In genomic region chr9:97387936-97388684, GRCh38 we compare ENCODE assay signal across 1 cellular context.
TF ChIP-seq lines count a peak whose summit lies in the region.

No MANE protein-coding gene starts in this region.

TF ChIP-seq in HepG2, 621 proteins besides CTCF, POLR2A, EP300 and RAD21 (continued from another document and continues in another):
- TF ChIP-seq ZEB1 (IDR thresholded peaks at IDR 0.05; ENCODE audit: insufficient replicate concordance, low read depth) (peak; percentile 38), RELA (CRISPR knock-in tag; IDR thresholded peaks at IDR 0.05) (no peak), FOXA1 (IDR thresholded peaks at IDR 0.05) (no peak), FOXA1 (CRISPR knock-in tag; IDR thresholded peaks at IDR 0.05) (no peak), TAF1 (CRISPR knock-in tag; IDR thresholded peaks at IDR 0.05) (peak; percentile 26; the same call in 1 of the 2 replicates), ZBTB38 (CRISPR knock-in tag; IDR thresholded peaks at IDR 0.05) (no peak), ZFP36L1 (CRISPR knock-in tag; IDR thresholded peaks at IDR 0.05) (no peak), JDP2 (CRISPR knock-in tag; IDR thresholded peaks at IDR 0.05; ENCODE audit: borderline replicate concordance) (no peak), NRL (CRISPR knock-in tag; IDR thresholded peaks at IDR 0.05; ENCODE audit: borderline replicate concordance) (no peak), ARID4A (CRISPR knock-in tag; IDR thresholded peaks at IDR 0.05; ENCODE audit: borderline replicate concordance) (no peak), KDM3A (CRISPR knock-in tag; IDR thresholded peaks at IDR 0.05; ENCODE audit: low read depth) (no peak), TARDBP (CRISPR knock-in tag; IDR thresholded peaks at IDR 0.05) (0 out of 2 replicates have a peak, but pooled peaks have one; percentile 30), TCF12 (IDR thresholded peaks at IDR 0.05) (no peak), TCF12 (CRISPR knock-in tag; IDR thresholded peaks at IDR 0.05) (no peak), ZNF792 (CRISPR knock-in tag; IDR thresholded peaks at IDR 0.05) (0 out of 2 replicates have a peak, but pooled peaks have one; percentile 28), PAX8 (CRISPR knock-in tag; IDR thresholded peaks at IDR 0.05; ENCODE audit: borderline replicate concordance) (no peak), FOXC1 (CRISPR knock-in tag; IDR thresholded peaks at IDR 0.05; ENCODE audit: borderline replicate concordance) (no peak), ZNF710 (CRISPR knock-in tag; IDR thresholded peaks at IDR 0.05; ENCODE audit: borderline replicate concordance) (no peak), ZNF598 (CRISPR knock-in tag; IDR thresholded peaks at IDR 0.05; ENCODE audit: borderline replicate concordance) (no peak), RBFOX2 (IDR thresholded peaks at IDR 0.05; ENCODE audit: low read depth, low read length) (no peak), AKNA (CRISPR knock-in tag; IDR thresholded peaks at IDR 0.05; ENCODE audit: borderline replicate concordance) (no peak), PHB2 (IDR thresholded peaks at IDR 0.05; ENCODE audit: partially characterized antibody) (no peak), RXRB (CRISPR knock-in tag; IDR thresholded peaks at IDR 0.05; ENCODE audit: borderline replicate concordance) (no peak), BCL6 (CRISPR knock-in tag; IDR thresholded peaks at IDR 0.05) (no peak), ZFY (CRISPR knock-in tag; IDR thresholded peaks at IDR 0.05) (peak; percentile 39; the same call in 1 of the 2 replicates), GPBP1L1 (CRISPR knock-in tag; IDR thresholded peaks at IDR 0.05) (no peak), ZFX (CRISPR knock-in tag; IDR thresholded peaks at IDR 0.05; ENCODE audit: low read depth) (peak; percentile 72), SIN3A (IDR thresholded peaks at IDR 0.05; ENCODE audit: borderline replicate concordance, low read depth, low read length) (no peak; the same call in 1 of the 2 replicates), PLSCR1 (CRISPR knock-in tag; IDR thresholded peaks at IDR 0.05; ENCODE audit: borderline replicate concordance) (no peak), NR2F2 (IDR thresholded peaks at IDR 0.05; ENCODE audit: borderline replicate concordance, low read depth) (no peak), ZNF296 (CRISPR knock-in tag; conservative IDR thresholded peaks at IDR 0.05) (no peak), ZNF749 (CRISPR knock-in tag; IDR thresholded peaks at IDR 0.05; ENCODE audit: borderline replicate concordance) (no peak), PITX1 (CRISPR knock-in tag; IDR thresholded peaks at IDR 0.05) (no peak), RAD51 (IDR thresholded peaks at IDR 0.05; ENCODE audit: borderline replicate concordance) (no peak)
- TF ChIP-seq, protein P1, sequence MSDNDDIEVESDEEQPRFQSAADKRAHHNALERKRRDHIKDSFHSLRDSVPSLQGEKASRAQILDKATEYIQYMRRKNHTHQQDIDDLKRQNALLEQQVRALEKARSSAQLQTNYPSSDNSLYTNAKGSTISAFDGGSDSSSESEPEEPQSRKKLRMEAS (IDR thresholded peaks at IDR 0.05) = 0 out of 2 replicates have a peak, but pooled peaks have one; percentile 15
- TF ChIP-seq, protein P2, sequence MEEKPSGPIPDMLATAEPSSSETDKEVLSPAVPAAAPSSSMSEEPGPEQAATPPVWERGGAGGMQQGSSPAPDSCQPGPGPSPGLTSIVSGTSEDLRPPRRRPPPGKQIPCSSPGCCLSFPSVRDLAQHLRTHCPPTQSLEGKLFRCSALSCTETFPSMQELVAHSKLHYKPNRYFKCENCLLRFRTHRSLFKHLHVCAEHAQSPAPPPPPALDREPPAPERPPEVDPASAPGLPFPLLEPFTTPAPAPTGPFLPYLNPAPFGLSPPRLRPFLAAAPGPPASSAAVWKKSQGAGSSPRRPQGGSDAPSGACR (CRISPR knock-in tag; IDR thresholded peaks at IDR 0.05) = no peak
- TF ChIP-seq, protein P3, sequence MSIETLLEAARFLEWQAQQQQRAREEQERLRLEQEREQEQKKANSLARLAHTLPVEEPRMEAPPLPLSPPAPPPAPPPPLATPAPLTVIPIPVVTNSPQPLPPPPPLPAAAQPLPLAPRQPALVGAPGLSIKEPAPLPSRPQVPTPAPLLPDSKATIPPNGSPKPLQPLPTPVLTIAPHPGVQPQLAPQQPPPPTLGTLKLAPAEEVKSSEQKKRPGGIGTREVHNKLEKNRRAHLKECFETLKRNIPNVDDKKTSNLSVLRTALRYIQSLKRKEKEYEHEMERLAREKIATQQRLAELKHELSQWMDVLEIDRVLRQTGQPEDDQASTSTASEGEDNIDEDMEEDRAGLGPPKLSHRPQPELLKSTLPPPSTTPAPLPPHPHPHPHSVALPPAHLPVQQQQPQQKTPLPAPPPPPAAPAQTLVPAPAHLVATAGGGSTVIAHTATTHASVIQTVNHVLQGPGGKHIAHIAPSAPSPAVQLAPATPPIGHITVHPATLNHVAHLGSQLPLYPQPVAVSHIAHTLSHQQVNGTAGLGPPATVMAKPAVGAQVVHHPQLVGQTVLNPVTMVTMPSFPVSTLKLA (IDR thresholded peaks at IDR 0.05) = no peak
- TF ChIP-seq, protein P4, sequence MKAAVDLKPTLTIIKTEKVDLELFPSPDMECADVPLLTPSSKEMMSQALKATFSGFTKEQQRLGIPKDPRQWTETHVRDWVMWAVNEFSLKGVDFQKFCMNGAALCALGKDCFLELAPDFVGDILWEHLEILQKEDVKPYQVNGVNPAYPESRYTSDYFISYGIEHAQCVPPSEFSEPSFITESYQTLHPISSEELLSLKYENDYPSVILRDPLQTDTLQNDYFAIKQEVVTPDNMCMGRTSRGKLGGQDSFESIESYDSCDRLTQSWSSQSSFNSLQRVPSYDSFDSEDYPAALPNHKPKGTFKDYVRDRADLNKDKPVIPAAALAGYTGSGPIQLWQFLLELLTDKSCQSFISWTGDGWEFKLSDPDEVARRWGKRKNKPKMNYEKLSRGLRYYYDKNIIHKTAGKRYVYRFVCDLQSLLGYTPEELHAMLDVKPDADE (CRISPR knock-in tag; IDR thresholded peaks at IDR 0.05) = no peak
- TF ChIP-seq, protein P5, sequence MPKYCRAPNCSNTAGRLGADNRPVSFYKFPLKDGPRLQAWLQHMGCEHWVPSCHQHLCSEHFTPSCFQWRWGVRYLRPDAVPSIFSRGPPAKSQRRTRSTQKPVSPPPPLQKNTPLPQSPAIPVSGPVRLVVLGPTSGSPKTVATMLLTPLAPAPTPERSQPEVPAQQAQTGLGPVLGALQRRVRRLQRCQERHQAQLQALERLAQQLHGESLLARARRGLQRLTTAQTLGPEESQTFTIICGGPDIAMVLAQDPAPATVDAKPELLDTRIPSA (CRISPR knock-in tag; IDR thresholded peaks at IDR 0.05; ENCODE audit: borderline replicate concordance) = no peak
